ENCODE assay signal across 18 cellular contexts in the genomic region with DNA sequence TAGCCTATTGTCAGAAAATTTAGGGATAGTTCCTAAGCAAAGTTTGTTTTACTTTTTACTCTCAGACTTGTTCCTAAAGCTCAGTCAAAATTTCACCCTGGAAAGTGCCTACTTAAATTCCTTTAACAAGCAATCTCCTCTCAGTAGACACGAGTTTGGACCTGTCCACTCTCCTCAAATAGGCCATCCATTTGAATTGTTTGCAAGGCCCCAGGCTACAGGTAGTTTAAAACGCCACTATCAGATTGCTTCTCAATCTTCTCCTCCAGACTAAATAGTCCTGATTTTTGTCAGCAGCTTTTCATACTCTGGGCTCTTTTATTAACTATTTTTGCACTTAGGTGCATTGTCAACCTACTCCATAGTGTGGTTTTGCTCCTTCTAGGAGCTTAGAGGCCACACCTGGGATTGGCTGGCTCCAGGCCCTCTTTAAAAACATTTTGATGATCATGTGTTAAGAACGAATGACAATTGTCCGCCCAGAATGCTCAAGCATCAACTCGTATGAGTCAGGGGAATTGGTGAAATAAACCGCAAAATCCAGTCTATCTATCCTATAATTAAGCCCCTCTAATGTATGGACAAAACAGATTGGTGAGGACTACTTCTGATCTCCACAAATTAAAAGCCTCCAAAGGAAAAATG.
"Had no signal": no experiment of that assay in that cellular context is flagged by ENCODE, and none has a peak within 500 bp of the region (broad histone marks: within the 10 kb centered on the region; RNA-seq: fewer than 3 reads in every experiment).

No MANE protein-coding gene starts in this region.

- H3K4me1 ChIP-seq: colonic mucosa, gastroesophageal sphincter, lower lobe of right lung, sigmoid colon, vagina had no signal

- H3K4me3 ChIP-seq: colonic mucosa, esophagus squamous epithelium, gastroesophageal sphincter, heart left ventricle, lower lobe of right lung, neural progenitor cell, sigmoid colon, testis, vagina had no signal

- DNase-seq: activated CD4-positive, alpha-beta T cell treated with anti-CD3 and anti-CD28 coated beads for 1 hour; activated CD4-positive, alpha-beta T cell treated with anti-CD3 and anti-CD28 coated beads, Interleukin-2, amount 50 U/mL, for 1 hour; activated T-cell treated with anti-CD3 and anti-CD28 coated beads, Interleukin-2, amount 50 U/mL, for 24 hours; aorta; colonic mucosa; esophagus squamous epithelium; heart left ventricle; kidney; lower lobe of right lung; naive thymus-derived CD4-positive, alpha-beta T cell; posterior cingulate gyrus; sigmoid colon; stimulated activated CD4-positive, alpha-beta T cell treated with anti-CD3 and anti-CD28 coated beads, Interleukin-2, amount 100 ng/mL, for 48 hours; stimulated activated naive CD4-positive, alpha-beta T cell; testis had no signal

- H3K36me3 ChIP-seq: colonic mucosa, esophagus squamous epithelium, gastroesophageal sphincter, heart left ventricle, lower lobe of right lung, neural progenitor cell, sigmoid colon, vagina had no signal

- H2AFZ ChIP-seq: neural progenitor cell had no signal

- H3K27ac ChIP-seq: colonic mucosa, esophagus squamous epithelium, gastroesophageal sphincter, heart left ventricle, lower lobe of right lung, neural progenitor cell, sigmoid colon, testis, vagina had no signal

- H3K4me2 ChIP-seq: neural progenitor cell had no signal

- H3K9me3 ChIP-seq: colonic mucosa, esophagus squamous epithelium, sigmoid colon, testis, vagina had no signal
